16 cellular contexts compared by ENCODE assay signal in genomic region chr6:165092881-165093595, GRCh38.
DNase-seq lines count a peak whose midpoint lies in the region; ATAC-seq and TF ChIP-seq lines count a peak whose summit lies in the region.
"Had no signal": no experiment of that assay in that cellular context is flagged by ENCODE, and none has a peak within 500 bp of the region (broad histone marks: within the 10 kb centered on the region; RNA-seq: fewer than 3 reads in every experiment).

No MANE protein-coding gene starts in this region.

- POLR2A ChIA-PET in PC-3 (lab: Charles Lee; ENCODE audit: unreplicated experiment): no interaction called here

- H3K27ac ChIP-seq in PC-3 (ENCODE audit: low read length) (peak overlapping the region; percentile 45), neural progenitor cell (no peak overlapping the region)

- peak; percentile 73 for DNase-seq in AG09309 (ENCODE audit: low read depth)
- peak; percentile 22 for DNase-seq in HCEC 1CT
- DNase-seq in PC-3: peak; percentile 39
- DNase-seq in neural progenitor cell (ENCODE audit: low spot score): no peak
- DNase-seq in T-helper 17 cell: no peak
- no peak for DNase-seq in NCI-H748 treated with DMSO at 0.1 percent for 48 hours (lab: John Stamatoyannopoulos, UW)
- no peak for DNase-seq in retina
- no peak for DNase-seq in NCI-H2081 treated with DMSO at 0.1 percent for 48 hours (lab: John Stamatoyannopoulos, UW)
- DNase-seq: CD4-positive, alpha-beta memory T cell; DND-41; MM.1S; NCI-H1105 treated with DMSO at 0.1 percent for 48 hours; NCI-H1694; NCI-H2227 treated with DMSO at 0.1 percent for 48 hours; NCI-H524 had no signal

- no peaks in the 10 kb centered on the region for H3F3A ChIP-seq in PC-3 (ENCODE audit: low read length, unreplicated experiment)
- H3F3A ChIP-seq in neural progenitor cell (ENCODE audit: low read depth): no peaks in the 10 kb centered on the region

- H3K9me3 ChIP-seq in PC-3 (ENCODE audit: low read length): no peaks in the 10 kb centered on the region
- H3K9me3 ChIP-seq in neural progenitor cell (ENCODE audit: low read depth): no peaks in the 10 kb centered on the region
- H3K9me3 ChIP-seq in T-helper 17 cell (ENCODE audit: control insufficient read depth, low read length, poor library complexity, severe bottlenecking): no peaks in the 10 kb centered on the region

- H3K4me1 Mint-ChIP-seq in neural progenitor cell: no peaks in the 10 kb centered on the region
- no peaks in the 10 kb centered on the region for H3K4me1 Mint-ChIP-seq in T-helper 17 cell
- H3K4me1 Mint-ChIP-seq: CD4-positive, alpha-beta memory T cell had no signal

- no peak overlapping the region for H3K4me3 Mint-ChIP-seq in neural progenitor cell
- no peak overlapping the region for H3K4me3 Mint-ChIP-seq in T-helper 17 cell
- H3K4me3 Mint-ChIP-seq: CD4-positive, alpha-beta memory T cell; T-helper 1 cell treated with Interleukin-12 subunit alpha and Interleukin-12 subunit beta and Interleukin-4 antibody, amounts not matched to agents 30 μg/mL and 1 μg/mL, for 36 hours had no signal

- intact Hi-C loops in PC-3 (cut with micrococcal nuclease): no loop called here

- H3K79me2 ChIP-seq in PC-3 (ENCODE audit: low read length) (no peaks in the 10 kb centered on the region), neural progenitor cell (ENCODE audit: low read depth) (no peaks in the 10 kb centered on the region)

- H3K36me3 ChIP-seq in PC-3 (ENCODE audit: low read depth, low read length): no peaks in the 10 kb centered on the region
- no peaks in the 10 kb centered on the region for H3K36me3 ChIP-seq in neural progenitor cell

- H3K9ac ChIP-seq in PC-3 (ENCODE audit: low read length) (no peak overlapping the region), neural progenitor cell (no peak overlapping the region)

- H3K4me3 ChIP-seq in AG09309 (ENCODE audit: control insufficient read depth, low read depth, low read length) (no peak overlapping the region), PC-3 (ENCODE audit: low read length) (no peak overlapping the region), neural progenitor cell (no peak overlapping the region)

- no peak for TF ChIP-seq CTCF in AG09309 (IDR thresholded peaks at IDR 0.05; ENCODE audit: control insufficient read depth, insufficient read depth, low read depth, low read length, missing control alignments)
- TF ChIP-seq CTCF in PC-3 (conservative IDR thresholded peaks at IDR 0.05; ENCODE audit: low read depth, low read length): no peak
- no peak for TF ChIP-seq CTCF in neural progenitor cell (IDR thresholded peaks at IDR 0.05)

- BruUV-seq in PC-3 (replicated peaks; lab: Mats Ljungman, UMichigan): no TSS peak

- CTCF ChIA-PET in PC-3 (lab: Charles Lee): no interaction called here

- H4K20me1 ChIP-seq in PC-3 (ENCODE audit: low read length) (no peaks in the 10 kb centered on the region), neural progenitor cell (ENCODE audit: low read depth) (no peaks in the 10 kb centered on the region)

- H3K36me3 Mint-ChIP-seq in neural progenitor cell: no peaks in the 10 kb centered on the region
- no peaks in the 10 kb centered on the region for H3K36me3 Mint-ChIP-seq in T-helper 17 cell (ENCODE audit: low read depth)
- H3K36me3 Mint-ChIP-seq: CD4-positive, alpha-beta memory T cell had no signal

- no peaks in the 10 kb centered on the region for H3K27me3 ChIP-seq in PC-3 (ENCODE audit: low read length)
- H3K27me3 ChIP-seq in neural progenitor cell: no peaks in the 10 kb centered on the region

- no peak overlapping the region for H3K4me2 ChIP-seq in PC-3 (ENCODE audit: low read length)
- H3K4me2 ChIP-seq in neural progenitor cell: no peak overlapping the region

- peaks cover 3% of the 10 kb centered on the region for H3K9me3 Mint-ChIP-seq in neural progenitor cell

- peak overlapping the region; percentile 58 for H3K27ac Mint-ChIP-seq in neural progenitor cell
- H3K27ac Mint-ChIP-seq in T-helper 17 cell: no peak overlapping the region
- H3K27ac Mint-ChIP-seq: CD4-positive, alpha-beta memory T cell; T-helper 1 cell treated with Interleukin-12 subunit alpha and Interleukin-12 subunit beta and Interleukin-4 antibody, amounts not matched to agents 30 μg/mL and 1 μg/mL, for 36 hours had no signal

- H3K27me3 Mint-ChIP-seq in neural progenitor cell (ENCODE audit: insufficient read depth, low read depth) (no peaks in the 10 kb centered on the region), T-helper 17 cell (no peaks in the 10 kb centered on the region)
- H3K27me3 Mint-ChIP-seq: CD4-positive, alpha-beta memory T cell had no signal

- H2AFZ ChIP-seq in PC-3 (ENCODE audit: low read length) (no peak overlapping the region), neural progenitor cell (replicated peaks) (no peak overlapping the region)

- H3K9me2 ChIP-seq in PC-3 (replicated peaks; ENCODE audit: low read length): no peaks in the 10 kb centered on the region

- H3K4me1 ChIP-seq in PC-3 (ENCODE audit: insufficient read depth, low read length) (peaks cover 13% of the 10 kb centered on the region; the same call in 1 of the 2 replicates), neural progenitor cell (no peaks in the 10 kb centered on the region)

- peak; percentile 37; the same call in 1 of the 2 replicates for ATAC-seq in PC-3
- ATAC-seq in T-helper 17 cell: no peak

Comparison
In these comparisons a context has a peak if more than half of its experiments do, and no peak if none do; other contexts are left out.
1. DNase-seq: peak in AG09309 (single experiment), HCEC 1CT (single experiment) and PC-3 (single experiment); none in neural progenitor cell (single experiment), T-helper 17 cell (0 of 3), NCI-H748 treated with DMSO at 0.1 percent for 48 hours (single experiment), retina (single experiment) and NCI-H2081 treated with DMSO at 0.1 percent for 48 hours (single experiment).